In genomic region chr11:65897020-65897471, GRCh38 we compare ENCODE assay signal across 15 cellular contexts. TPM values are rescaled to one million over a fixed set of nuclear protein-coding genes. Genes with fewer than 3 reads are reported as not detected.
A peak's percentile ranks its signal among the peaks of the same experiment; 100 is the strongest.
DNase-seq lines count a peak whose midpoint lies in the region; ATAC-seq and TF ChIP-seq lines count a peak whose summit lies in the region.
"Had no signal": no experiment of that assay in that cellular context is flagged by ENCODE, and none has a peak within 500 bp of the region (broad histone marks: within the 10 kb centered on the region; RNA-seq: fewer than 3 reads in every experiment).

No MANE protein-coding gene starts in this region.

- H3K4me3 Mint-ChIP-seq in CD4-positive, alpha-beta T cell, result peak overlapping the region; percentile 34

- no peak; the same call in 1 of the 2 replicates for TF ChIP-seq POLR2A in IMR-90 (IDR thresholded peaks at IDR 0.05; ENCODE audit: low read depth, low read length)

- peak overlapping the region; percentile 93 for H3K4ac ChIP-seq in IMR-90 (ENCODE audit: low read depth, low read length)

- dilution Hi-C loops in IMR-90 (cut with HindIII; ENCODE audit: low sequenced_read_pairs, unreplicated experiment) (no loop called here), mammary epithelial cell (cut with HindIII; ENCODE audit: low sequenced_read_pairs) (loop anchor here (5.0 kb wide), 1 partner anchor 35 kb away; the partner anchor contains the start of gene MUS81)

- no peak for ATAC-seq in CD4-positive, alpha-beta T cell (ENCODE audit: poor library complexity)
- ATAC-seq in IMR-90 (ENCODE audit: low read depth), result no peak
- ATAC-seq: left lobe of liver had no signal

- intact Hi-C loops in CD4-positive, alpha-beta T cell (cut with DNase I, micrococcal nuclease), result no loop called here
- intact Hi-C loops in IMR-90 (cut with micrococcal nuclease) (no loop called here), mammary epithelial cell (cut with micrococcal nuclease) (no loop called here)

- no peak overlapping the region for H3K27ac ChIP-seq in CD4-positive, alpha-beta T cell (ENCODE audit: low read depth, low read length)
- H3K27ac ChIP-seq in IMR-90 (ENCODE audit: insufficient read depth, low read length) (peak overlapping the region; percentile 86), mammary epithelial cell (ENCODE audit: insufficient read depth, low read depth, low read length) (peak overlapping the region; percentile 21)

- no peak for DNase-seq in CD4-positive, alpha-beta T cell
- DNase-seq in IMR-90 (no peak), mammary epithelial cell (no peak), mucosa of gallbladder (ENCODE audit: low spot score) (no peak), LoVo (ENCODE audit: low spot score) (no peak), NOMO-1 treated with DMSO at 0.1 percent for 48 hours (lab: John Stamatoyannopoulos, UW; ENCODE audit: unreplicated experiment) (no peak)
- DNase-seq: aorta; effector CD8-positive, alpha-beta T cell; head of caudate nucleus; NCI-H2081 treated with DMSO at 0.1 percent for 48 hours; NK-92 treated with Interleukin-12 subunit alpha and Interleukin-12 subunit beta, amount 100 ng/mL, for 24 hours had no signal

- H3K9ac ChIP-seq in IMR-90 (ENCODE audit: low read depth, low read length) (peak overlapping the region; percentile 54; the same call in 1 of the 2 replicates), mammary epithelial cell (ENCODE audit: insufficient read depth, low read length) (peak overlapping the region; percentile 42)

- in situ Hi-C loops in IMR-90 (cut with MboI; ENCODE audit: low sequenced_read_pairs), result no loop called here
- in situ Hi-C loops in mammary epithelial cell (cut with MboI; ENCODE audit: low sequenced_read_pairs in 2 of 2), result no loop called here

- WGBS in IMR-90 (ENCODE audit: extremely low coverage in 2 of 2, insufficient read length in 1 of 2), 2 experiments, result no CpG with 5 or more reads among the region's 4 CpGs
- 70% methylated on average over 4 of the region's 4 CpGs for WGBS in mammary epithelial cell (ENCODE audit: low coverage, missing lambda C conversion rate)

- H4K8ac ChIP-seq in IMR-90 (ENCODE audit: low read depth in 2 of 2, low read length in 2 of 2), result peak overlapping the region; percentile 84 to 93; a peak in 3 of 4 replicates

- peak overlapping the region; percentile 92 for H2AK9ac ChIP-seq in IMR-90 (replicated peaks; ENCODE audit: low read depth, low read length, poor library complexity)

- H3K27ac Mint-ChIP-seq in CD4-positive, alpha-beta T cell, result no peak overlapping the region

- H4K5ac ChIP-seq in IMR-90 (ENCODE audit: low read depth, low read length), result peak overlapping the region; percentile 14

- H3K4me2 ChIP-seq in IMR-90 (ENCODE audit: low read depth, low read length) (peak overlapping the region; percentile 90), mammary epithelial cell (ENCODE audit: insufficient read depth, low read depth, low read length) (peak overlapping the region; percentile 88)

- peak overlapping the region; percentile 58 for H2BK120ac ChIP-seq in IMR-90 (ENCODE audit: low read depth, low read length)

- H3K27me3 Mint-ChIP-seq in CD4-positive, alpha-beta T cell, result peaks cover 8% of the 10 kb centered on the region

- H3K14ac ChIP-seq in IMR-90 (replicated peaks; ENCODE audit: low read depth, low read length), result peak overlapping the region; percentile 97

- H3K4me3 ChIP-seq in IMR-90 (ENCODE audit: insufficient read depth, low read depth, low read length), result peak overlapping the region; percentile 98; the same call in 1 of the 2 replicates
- H3K4me3 ChIP-seq in mammary epithelial cell (replicated peaks in 1 of 3; ENCODE audit: insufficient read depth in 1 of 3, low read depth in 2 of 3, low read length in 3 of 3), result peak overlapping the region in 2 of 3 experiments; percentile 83 to 88
- H3K4me3 ChIP-seq: skin epidermis, thoracic aorta had no signal

- CTCF ChIA-PET in CD4-positive, alpha-beta T cell (lab: Charles Lee), result interaction anchor here (2.4 to 3.9 kb wide), 2 partner anchors 8 to 12 kb away, joined by 17 to 37 read pairs; partner anchors contain the start of genes CCDC85B and FIBP
- CTCF ChIA-PET in IMR-90 (lab: Yijun Ruan, JAX) (no interaction called here), mammary epithelial cell (lab: Charles Lee; ENCODE audit: low non-redundant PET) (no interaction called here)

- H3K79me2 ChIP-seq in mammary epithelial cell (ENCODE audit: insufficient read depth, low read length), result peaks cover 93% of the 10 kb centered on the region

- H2AFZ ChIP-seq in IMR-90 (replicated peaks; ENCODE audit: low read length, poor library complexity), result peak overlapping the region; percentile 59
- no peak overlapping the region for H2AFZ ChIP-seq in mammary epithelial cell (ENCODE audit: low read depth, low read length)

- H3K36me3 Mint-ChIP-seq in CD4-positive, alpha-beta T cell (ENCODE audit: low read depth), result no peaks in the 10 kb centered on the region

- peaks cover 76% of the 10 kb centered on the region for H4K20me1 ChIP-seq in IMR-90 (ENCODE audit: insufficient read depth, low read length)
- H4K20me1 ChIP-seq in mammary epithelial cell (ENCODE audit: insufficient read depth, low read length), result peaks cover 8% of the 10 kb centered on the region

- H4K91ac ChIP-seq in IMR-90 (ENCODE audit: insufficient read depth, low read depth, low read length), result peak overlapping the region; percentile 17

- no peak for TF ChIP-seq CTCF in CD4-positive, alpha-beta T cell (IDR thresholded peaks at IDR 0.05)
- TF ChIP-seq CTCF in IMR-90 (conservative IDR thresholded peaks at IDR 0.05; ENCODE audit: low read depth, low read length) (no peak), mammary epithelial cell (conservative IDR thresholded peaks at IDR 0.05 in 1 of 2, IDR thresholded peaks at IDR 0.05 in 1 of 2; ENCODE audit: extremely low read depth in 1 of 2, insufficient read depth in 1 of 2, low read depth in 1 of 2, low read length in 2 of 2) (no peak)

- peak overlapping the region; percentile 98 for H2BK5ac ChIP-seq in IMR-90 (ENCODE audit: low read depth, low read length, poor library complexity, severe bottlenecking)

- peak overlapping the region; percentile 12; the same call in 1 of the 2 replicates for H2BK20ac ChIP-seq in IMR-90 (ENCODE audit: low read depth, low read length)

- BruUV-seq in IMR-90 (replicated peaks; lab: Mats Ljungman, UMichigan), result no TSS peak
- no TSS peak for BruUV-seq in mammary epithelial cell (replicated peaks; lab: Mats Ljungman, UMichigan)

- H3K4me1 ChIP-seq in IMR-90 (ENCODE audit: control insufficient read depth, insufficient read depth, low read length) (peaks cover 38% of the 10 kb centered on the region), mammary epithelial cell (ENCODE audit: insufficient read depth, low read length) (peaks cover 61% of the 10 kb centered on the region)

- peak overlapping the region; percentile 8; the same call in 1 of the 2 replicates for H3K18ac ChIP-seq in IMR-90 (ENCODE audit: low read depth, low read length)

- H3K9me3 Mint-ChIP-seq in CD4-positive, alpha-beta T cell, result no peaks in the 10 kb centered on the region

- H3K9me3 ChIP-seq in CD4-positive, alpha-beta T cell (ENCODE audit: control insufficient read depth, low read length), result no peaks in the 10 kb centered on the region
- H3K9me3 ChIP-seq in IMR-90 (ENCODE audit: control insufficient read depth, insufficient read depth, low read length), result no peaks in the 10 kb centered on the region
- H3K9me3 ChIP-seq in mammary epithelial cell (replicated peaks; ENCODE audit: insufficient read depth, low read length), result no peaks in the 10 kb centered on the region
- H3K9me3 ChIP-seq: thoracic aorta had no signal

- H3K9me1 ChIP-seq in IMR-90 (ENCODE audit: insufficient read depth, low read length), result peaks cover 9% of the 10 kb centered on the region; the same call in 1 of the 2 replicates

- peak overlapping the region; percentile 99 for H3K23ac ChIP-seq in IMR-90 (ENCODE audit: low read depth, low read length)

- H3K4me1 Mint-ChIP-seq in CD4-positive, alpha-beta T cell (ENCODE audit: low read depth), result peaks cover 29% of the 10 kb centered on the region

- H3K27me3 ChIP-seq in CD4-positive, alpha-beta T cell (ENCODE audit: control insufficient read depth, insufficient read depth, low read length), result peaks cover 12% of the 10 kb centered on the region
- H3K27me3 ChIP-seq in IMR-90 (ENCODE audit: control insufficient read depth, insufficient read depth, low read length) (no peaks in the 10 kb centered on the region), mammary epithelial cell (ENCODE audit: insufficient read depth, low read length) (no peaks in the 10 kb centered on the region)

- H2BK15ac ChIP-seq in IMR-90 (ENCODE audit: low read depth, low read length), result no peak overlapping the region

- H3K36me3 ChIP-seq in IMR-90 (ENCODE audit: control insufficient read depth, insufficient read depth, low read length) (peaks cover 40% of the 10 kb centered on the region), mammary epithelial cell (ENCODE audit: insufficient read depth, low read length) (peaks cover 37% of the 10 kb centered on the region)
- H3K36me3 ChIP-seq: thoracic aorta had no signal

- peak overlapping the region; percentile 62; the same call in 1 of the 2 replicates for H3K56ac ChIP-seq in IMR-90 (ENCODE audit: extremely low read depth, insufficient read depth, low read length)

- H3K79me1 ChIP-seq in IMR-90 (ENCODE audit: low read depth in 1 of 2, low read length in 2 of 2), result peaks cover 10 to 30% of the 10 kb centered on the region in 2 experiments

- POLR2A ChIA-PET in CD4-positive, alpha-beta T cell (lab: Charles Lee), result no interaction called here
- POLR2A ChIA-PET in IMR-90 (lab: Charles Lee; ENCODE audit: unreplicated experiment), result interaction anchor here (0.6 kb wide), 4 partner anchors 9 to 290 kb away, joined by 3 to 10 read pairs (median 4); partner anchors contain the start of gene FIBP

- no peak for TF ChIP-seq RAD21 in IMR-90 (IDR thresholded peaks at IDR 0.05; ENCODE audit: low read length)

- peak overlapping the region; percentile 16 for H2AK5ac ChIP-seq in IMR-90 (ENCODE audit: low read depth, low read length)

RNA-seq across cellular contexts. Expression of gene FOSL1, which starts 3.1 kb away (rescaled TPM):
- total RNA-seq in CD4-positive, alpha-beta T cell, result 1 to 10 TPM; 1.8 to 2.2 TPM
- total RNA-seq in IMR-90 (2012; rRNA removed) (17.2 and 26.1 TPM in 2 replicates), mammary epithelial cell (100 to 1,000 TPM in 1 of 2 donors, 10 to 100 TPM in 1; 12.5 to 275 TPM), mucosa of gallbladder (1.2 TPM)
- polyA plus RNA-seq in IMR-90 (2012; rRNA removed) (97.4 and 107 TPM in 2 replicates), mammary epithelial cell (31.6 TPM)
- 49.5 and 52.7 TPM in 2 replicates for polyA plus RNA-seq in IMR-90 (2012; cell fraction: cytosol; rRNA removed)
- 81.8 and 101 TPM in 2 replicates for polyA plus RNA-seq in IMR-90 (2012; cell fraction: nucleus; rRNA removed; ENCODE audit: low replicate concordance)
- 236 TPM for polyA minus RNA-seq in mammary epithelial cell
- polyA plus RNA-seq: neural cell had no signal

RNA-seq across cellular contexts. Expression of gene CCDC85B, which starts 6.6 kb away (rescaled TPM):
- total RNA-seq in CD4-positive, alpha-beta T cell, result 10 to 100 TPM; 23.1 to 25.8 TPM
- total RNA-seq in IMR-90 (2012; rRNA removed), result 17.6 and 21.9 TPM in 2 replicates
- 35.4 and 62.1 TPM in 2 replicates for polyA plus RNA-seq in IMR-90 (2012; rRNA removed)
- 125 and 188 TPM in 2 replicates for polyA plus RNA-seq in IMR-90 (2012; cell fraction: cytosol; rRNA removed)
- polyA plus RNA-seq in IMR-90 (2012; cell fraction: nucleus; rRNA removed; ENCODE audit: low replicate concordance), result 18.5 and 49.8 TPM in 2 replicates
- total RNA-seq in mammary epithelial cell, result 10 to 100 TPM in 1 of 2 donors, 1 to 10 TPM in 1; 7.5 to 21.8 TPM
- 12.0 TPM for polyA plus RNA-seq in mammary epithelial cell
- 1.3 TPM for polyA minus RNA-seq in mammary epithelial cell
- 28.3 TPM for total RNA-seq in mucosa of gallbladder

RNA-seq across cellular contexts. Expression of gene FIBP, which starts 8.8 kb away (rescaled TPM):
- 10 to 100 TPM; 19.1 to 19.9 TPM for total RNA-seq in CD4-positive, alpha-beta T cell
- total RNA-seq in IMR-90 (2012; rRNA removed) (119 and 182 TPM in 2 replicates), mammary epithelial cell (100 to 1,000 TPM in 1 of 2 donors, 10 to 100 TPM in 1; 84.1 to 125 TPM), mucosa of gallbladder (55.1 TPM)
- polyA plus RNA-seq in IMR-90 (2012; rRNA removed) (141 and 163 TPM in 2 replicates), mammary epithelial cell (78.7 TPM)
- 98.5 and 183 TPM in 2 replicates for polyA plus RNA-seq in IMR-90 (2012; cell fraction: cytosol; rRNA removed)
- 96.1 and 215 TPM in 2 replicates for polyA plus RNA-seq in IMR-90 (2012; cell fraction: nucleus; rRNA removed; ENCODE audit: low replicate concordance)
- 123 TPM for polyA minus RNA-seq in mammary epithelial cell

RNA-seq across cellular contexts. Expression of gene CTSW, which starts 17.4 kb away (rescaled TPM):
- 10 to 100 TPM; 20.6 to 21.6 TPM for total RNA-seq in CD4-positive, alpha-beta T cell
- total RNA-seq in IMR-90 (2012; rRNA removed) (0.18 TPM in 1 of 2 replicates, not detected in the other), mammary epithelial cell (not detected), mucosa of gallbladder (2.7 TPM)
- polyA plus RNA-seq in IMR-90 (2012; rRNA removed) (0.07 and 0.23 TPM in 2 replicates), mammary epithelial cell (0.11 TPM)
- polyA plus RNA-seq in IMR-90 (2012; cell fraction: cytosol; rRNA removed), result 0.08 and 0.39 TPM in 2 replicates
- 0.23 and 0.34 TPM in 2 replicates for polyA plus RNA-seq in IMR-90 (2012; cell fraction: nucleus; rRNA removed; ENCODE audit: low replicate concordance)
- not detected for polyA minus RNA-seq in mammary epithelial cell
- polyA plus RNA-seq: neural cell had no signal

RNA-seq across cellular contexts. Expression of gene C11orf68, which starts 21.8 kb away (rescaled TPM):
- total RNA-seq in CD4-positive, alpha-beta T cell, result 10 to 100 TPM; 13.7 to 13.8 TPM
- total RNA-seq in IMR-90 (2012; rRNA removed) (19.4 and 20.3 TPM in 2 replicates), mammary epithelial cell (10 to 100 TPM in 1 of 2 donors, 1 to 10 TPM in 1; 9.8 to 53.4 TPM), mucosa of gallbladder (44.8 TPM)
- polyA plus RNA-seq in IMR-90 (2012; rRNA removed) (96.1 and 104 TPM in 2 replicates), mammary epithelial cell (33.9 TPM)
- 50.5 and 108 TPM in 2 replicates for polyA plus RNA-seq in IMR-90 (2012; cell fraction: cytosol; rRNA removed)
- 35.8 and 75.8 TPM in 2 replicates for polyA plus RNA-seq in IMR-90 (2012; cell fraction: nucleus; rRNA removed; ENCODE audit: low replicate concordance)
- 34.5 TPM for polyA minus RNA-seq in mammary epithelial cell
